Comparison of ENCODE assay signal across 24 cellular contexts in genomic region chr6:162109466-162110040, GRCh38.
DNase-seq lines count a peak whose midpoint lies in the region; ATAC-seq and TF ChIP-seq lines count a peak whose summit lies in the region.
"Had no signal": no experiment of that assay in that cellular context is flagged by ENCODE, and none has a peak within 500 bp of the region (broad histone marks: within the 10 kb centered on the region; RNA-seq: fewer than 3 reads in every experiment).

No MANE protein-coding gene starts in this region.

- H3K4me3 ChIP-seq in ACC112 (ENCODE audit: low read depth, low read length), result no peak overlapping the region
- H3K4me3 ChIP-seq in mammary epithelial cell (replicated peaks in 1 of 3; ENCODE audit: insufficient read depth in 1 of 3, low read depth in 2 of 3, low read length in 3 of 3), result no peak overlapping the region
- H3K4me3 ChIP-seq: coronary artery, GM12878, right lobe of liver, upper lobe of left lung had no signal

- dilution Hi-C loops in mammary epithelial cell (cut with HindIII; ENCODE audit: low sequenced_read_pairs), result loop anchor here (10.0 kb wide), 1 partner anchor 65 kb away; no protein-coding TSS in a partner anchor

- WGBS in mammary epithelial cell (ENCODE audit: low coverage, missing lambda C conversion rate), result 63% methylated on average over 3 of the region's 3 CpGs

- CTCF ChIA-PET in mammary epithelial cell (lab: Charles Lee; ENCODE audit: low non-redundant PET), result interaction anchor here (0.6 kb wide), 1 partner anchor 204 kb away, joined by 3 read pairs; no protein-coding TSS in a partner anchor

- H3K27me3 ChIP-seq in ACC112 (ENCODE audit: insufficient read depth, low read length), result no peaks in the 10 kb centered on the region
- no peaks in the 10 kb centered on the region for H3K27me3 ChIP-seq in mammary epithelial cell (ENCODE audit: insufficient read depth, low read length)
- H3K27me3 ChIP-seq in foreskin keratinocyte, result no peaks in the 10 kb centered on the region
- H3K27me3 ChIP-seq: right lobe of liver, upper lobe of left lung had no signal

- no peaks in the 10 kb centered on the region for H3K36me3 ChIP-seq in ACC112 (ENCODE audit: insufficient read depth, low read length)
- H3K36me3 ChIP-seq in mammary epithelial cell (ENCODE audit: insufficient read depth, low read length), result no peaks in the 10 kb centered on the region
- H3K36me3 ChIP-seq: right lobe of liver, upper lobe of left lung had no signal

- peaks cover 15% of the 10 kb centered on the region for H3K4me1 ChIP-seq in ACC112 (ENCODE audit: control insufficient read depth, insufficient read depth, low read length, unreplicated experiment)
- H3K4me1 ChIP-seq in mammary epithelial cell (ENCODE audit: insufficient read depth, low read length), result peaks cover 4% of the 10 kb centered on the region
- no peaks in the 10 kb centered on the region for H3K4me1 ChIP-seq in foreskin keratinocyte
- H3K4me1 ChIP-seq: parathyroid adenoma, right lobe of liver, upper lobe of left lung had no signal

- in situ Hi-C loops in mammary epithelial cell (cut with MboI; ENCODE audit: low sequenced_read_pairs in 2 of 2), result loop anchor here in 1 of 2 donors (25.0 kb wide), 1 partner anchor 697 kb away; no protein-coding TSS in a partner anchor

- TF ChIP-seq CTCF in mammary epithelial cell (conservative IDR thresholded peaks at IDR 0.05 in 1 of 2, IDR thresholded peaks at IDR 0.05 in 1 of 2; ENCODE audit: extremely low read depth in 1 of 2, insufficient read depth in 1 of 2, low read depth in 1 of 2, low read length in 2 of 2) (no peak), foreskin keratinocyte (conservative IDR thresholded peaks at IDR 0.05) (no peak)

- H4K20me1 ChIP-seq in mammary epithelial cell (ENCODE audit: insufficient read depth, low read length), result no peaks in the 10 kb centered on the region

- no peaks in the 10 kb centered on the region for H3K9me3 ChIP-seq in mammary epithelial cell (replicated peaks; ENCODE audit: insufficient read depth, low read length)
- H3K9me3 ChIP-seq: right lobe of liver, upper lobe of left lung had no signal

- H3K27ac ChIP-seq in ACC112 (ENCODE audit: low read depth, low read length) (peak overlapping the region; percentile 36; the same call in 1 of the 2 replicates), mammary epithelial cell (ENCODE audit: insufficient read depth, low read depth, low read length) (no peak overlapping the region), foreskin keratinocyte (no peak overlapping the region)
- H3K27ac ChIP-seq: coronary artery, parathyroid adenoma, right lobe of liver, upper lobe of left lung had no signal

- intact Hi-C loops in mammary epithelial cell (cut with micrococcal nuclease), result no loop called here

- H3K79me2 ChIP-seq in ACC112 (ENCODE audit: control insufficient read depth, insufficient read depth, low read length, unreplicated experiment), result no peaks in the 10 kb centered on the region
- no peaks in the 10 kb centered on the region for H3K79me2 ChIP-seq in mammary epithelial cell (ENCODE audit: insufficient read depth, low read length)
- H3K79me2 ChIP-seq: parathyroid adenoma had no signal

- no TSS peak for BruUV-seq in mammary epithelial cell (replicated peaks; lab: Mats Ljungman, UMichigan)

- DNase-seq in CD1c-positive myeloid dendritic cell (ENCODE audit: extremely low spot score) (peak; percentile 24), mammary epithelial cell (peak; percentile 49), foreskin keratinocyte (peak in 1 of 2 donors; percentile 10), NCI-H1105 (lab: John Stamatoyannopoulos, UW) (no peak), islet precursor cell (no peak)
- DNase-seq: activated CD4-positive, alpha-beta T cell treated with anti-CD3 and anti-CD28 coated beads for 48 hours; activated T-cell treated with anti-CD3 and anti-CD28 coated beads, Interleukin-2, amount 50 U/mL, for 24 hours; amniotic stem cell; effector memory CD8-positive, alpha-beta T cell; glutamatergic neuron; kidney glomerular epithelial cell; NCI-H1694 treated with DMSO at 0.1 percent for 48 hours; right lobe of liver; RPMI8226; stimulated activated CD4-positive, alpha-beta T cell treated with anti-CD3 and anti-CD28 coated beads, Interleukin-12 subunit alpha, Interleukin-12 subunit beta, amount 100 ng/mL, for 4 hours; stimulated activated CD4-positive, alpha-beta T cell treated with anti-CD3 and anti-CD28 coated beads, Interleukin-4, amount 100 ng/mL, for 1 hour; T-helper 2 cell; upper lobe of left lung had no signal

- H2AFZ ChIP-seq in ACC112 (ENCODE audit: low read length, unreplicated experiment), result no peak overlapping the region
- no peak overlapping the region for H2AFZ ChIP-seq in mammary epithelial cell (ENCODE audit: low read depth, low read length)
- H2AFZ ChIP-seq: parathyroid adenoma had no signal

- no peak overlapping the region for H3K4me2 ChIP-seq in mammary epithelial cell (ENCODE audit: insufficient read depth, low read depth, low read length)

- peak; percentile 56 for ATAC-seq in foreskin keratinocyte
- no peak for ATAC-seq in GM19467 (IDR thresholded peaks at IDR 0.05; ENCODE audit: unreplicated experiment)
- ATAC-seq: effector memory CD8-positive, alpha-beta T cell; GM12878; right lobe of liver; SK-N-SH treated with all-trans-retinoic acid at 6 μM for 48 hours had no signal

- H3K9ac ChIP-seq in mammary epithelial cell (ENCODE audit: insufficient read depth, low read length), result no peak overlapping the region
- H3K9ac ChIP-seq: parathyroid adenoma had no signal

Comparison
In these comparisons a context has a peak if more than half of its experiments do, and no peak if none do; other contexts are left out.
1. DNase-seq: peak in CD1c-positive myeloid dendritic cell (single experiment) and mammary epithelial cell (single experiment); none in NCI-H1105 (single experiment) and islet precursor cell (single experiment).